ENCODE assay signal across 29 cellular contexts in genomic region chr4:6229671-6230501, GRCh38. TPM values are rescaled to one million over a fixed set of nuclear protein-coding genes. Genes with fewer than 3 reads are reported as not detected.
DNase-seq lines count a peak whose midpoint lies in the region; ATAC-seq, FAIRE-seq and TF ChIP-seq lines count a peak whose summit lies in the region.
"Had no signal": no experiment of that assay in that cellular context is flagged by ENCODE, and none has a peak within 500 bp of the region (broad histone marks: within the 10 kb centered on the region; RNA-seq: fewer than 3 reads in every experiment).

No MANE protein-coding gene starts in this region.

- TF ChIP-seq CTCF in coronary artery (IDR thresholded peaks at IDR 0.05) (no peak), osteocyte (IDR thresholded peaks at IDR 0.05) (no peak), spleen (IDR thresholded peaks at IDR 0.05 in 8 of 11, conservative IDR thresholded peaks at IDR 0.05 in 3 of 11) (no peak)

- intact Hi-C loops in spleen (cut with DNase I; ENCODE audit: low total_unique reads) = no loop called here

- H3K4me3 Mint-ChIP-seq in osteocyte (ENCODE audit: unreplicated experiment) (no peak overlapping the region), T-cell (no peak overlapping the region)
- H3K4me3 Mint-ChIP-seq: CD8-positive, alpha-beta T cell; HFFc6 had no signal

- DNase-seq in D341Med (ENCODE audit: low spot score) (peak; percentile 14), coronary artery (ENCODE audit: low spot score) (peak; percentile 60), osteocyte (ENCODE audit: extremely low spot score, unreplicated experiment) (peak; percentile 59), T-cell (no peak), urothelium cell line (ENCODE audit: low spot score) (no peak), spleen (no peak), NCI-H1048 (lab: John Stamatoyannopoulos, UW) (no peak)
- DNase-seq: AML-193; Caco-2; CD8-positive, alpha-beta T cell; DMS 273 treated with DMSO at 0.1 percent for 48 hours; DND-41; HFFc6; KBM-7; NCI-H1417 treated with DMSO at 0.1 percent for 48 hours; NCI-H1694 treated with DMSO at 0.1 percent for 48 hours; NCI-H2081; NCI-H2227 treated with DMSO at 0.1 percent for 48 hours; NCI-H526 treated with DMSO at 0.1 percent for 48 hours; RPMI8226 had no signal

- H3K27ac Mint-ChIP-seq in osteocyte (ENCODE audit: unreplicated experiment) (no peak overlapping the region), T-cell (no peak overlapping the region)
- H3K27ac Mint-ChIP-seq: CD8-positive, alpha-beta T cell; HFFc6 had no signal

- peaks cover 4% of the 10 kb centered on the region for H3K27me3 Mint-ChIP-seq in osteocyte (ENCODE audit: unreplicated experiment)
- peaks cover under 1 to 23% of the 10 kb centered on the region in 2 donors for H3K27me3 Mint-ChIP-seq in T-cell

- no peaks in the 10 kb centered on the region for H3K27me3 ChIP-seq in BLaER1
- H3K27me3 ChIP-seq in spleen (replicated peaks in 1 of 7) = peaks cover 0 to 48% (median 0%) of the 10 kb centered on the region in 7 donors

- H3K36me3 ChIP-seq in BLaER1 (no peaks in the 10 kb centered on the region), spleen (no peaks in the 10 kb centered on the region)

- H3K27ac ChIP-seq in BLaER1 (no peak overlapping the region), coronary artery (no peak overlapping the region), spleen (no peak overlapping the region)
- H3K27ac ChIP-seq: A549, C4-2B had no signal

- no peak overlapping the region for H3K9ac ChIP-seq in BLaER1

- peaks cover 80% of the 10 kb centered on the region for H3K4me1 ChIP-seq in BLaER1
- no peaks in the 10 kb centered on the region for H3K4me1 ChIP-seq in spleen
- H3K4me1 ChIP-seq: A549, Caco-2 had no signal

- FAIRE-seq in urothelium cell line (lab: Jason Lieb, UNC) = no peak
- FAIRE-seq: A549, GM19239, H54 had no signal

- no peak overlapping the region for H3K4me3 ChIP-seq in BLaER1
- H3K4me3 ChIP-seq in coronary artery = no peak overlapping the region
- H3K4me3 ChIP-seq in spleen = no peak overlapping the region
- H3K4me3 ChIP-seq: A549 had no signal

- H3K9me3 ChIP-seq in BLaER1 (no peaks in the 10 kb centered on the region), spleen (no peaks in the 10 kb centered on the region)
- H3K9me3 ChIP-seq: A549, Caco-2 had no signal

- peak overlapping the region; percentile 78 for H3K4me2 ChIP-seq in BLaER1
- H3K4me2 ChIP-seq: A549 had no signal

- no peak for TF ChIP-seq POLR2A in spleen (IDR thresholded peaks at IDR 0.05)

- POLR2A ChIA-PET in T-cell (lab: Charles Lee) = no interaction called here

- H4K20me1 ChIP-seq in BLaER1 = no peaks in the 10 kb centered on the region

- no peak for ATAC-seq in T-cell (replicated peaks in 1 of 4)
- ATAC-seq: A549; CD8-positive, alpha-beta T cell had no signal

- H3K4me1 Mint-ChIP-seq in osteocyte (ENCODE audit: unreplicated experiment) (no peaks in the 10 kb centered on the region), T-cell (no peaks in the 10 kb centered on the region)

- H3K9me3 Mint-ChIP-seq in osteocyte (ENCODE audit: unreplicated experiment) = no peaks in the 10 kb centered on the region
- H3K9me3 Mint-ChIP-seq in T-cell = no peaks in the 10 kb centered on the region
- H3K9me3 Mint-ChIP-seq: CD8-positive, alpha-beta T cell; HFFc6 had no signal

- no peaks in the 10 kb centered on the region for H3K36me3 Mint-ChIP-seq in osteocyte (ENCODE audit: unreplicated experiment)
- no peaks in the 10 kb centered on the region for H3K36me3 Mint-ChIP-seq in T-cell
- H3K36me3 Mint-ChIP-seq: CD8-positive, alpha-beta T cell had no signal

- WGBS in spleen, 5 donors = 71 to 87% (median 74%) methylated on average over 12 to 18 of the region's 18 CpGs

- CTCF ChIA-PET in T-cell (lab: Charles Lee) = no interaction called here

RNA-seq across cellular contexts. Expression of gene JAKMIP1, which starts 29.5 kb away (rescaled TPM):
- not detected in 2 replicates for total RNA-seq in osteocyte
- total RNA-seq in T-cell = 10 to 100 TPM in 1 of 5 donors, 1 to 10 TPM in 4; 3.5 to 14.0 (median 6.1) TPM
- total RNA-seq in spleen = 1 to 10 TPM; 1.5 to 8.7 (median 3.4) TPM
- polyA plus RNA-seq in spleen = 1 to 10 TPM in 1 of 3 donors, under 1 TPM in 2; 0.37 to 1.2 (median 0.77) TPM
- total RNA-seq: Caco-2, HFFc6, HT1080, LHCN-M2, MCF 10A, SK-MEL-5 had no signal
- polyA plus RNA-seq: A549 had no signal

RNA-seq across cellular contexts. Expression of gene WFS1, which starts 39.8 kb away (rescaled TPM):
- total RNA-seq in osteocyte = 29.2 and 33.7 TPM in 2 replicates
- total RNA-seq in T-cell = 1 to 10 TPM; 3.2 to 6.2 (median 5.1) TPM
- 10 to 100 TPM; 23.8 to 62.2 (median 54.8) TPM for total RNA-seq in spleen
- polyA plus RNA-seq in spleen = 10 to 100 TPM in 1 of 3 donors, 1 to 10 TPM in 2; 4.9 to 10.4 (median 8.0) TPM

Comparison
In these comparisons a context has a peak if more than half of its experiments do, and no peak if none do; other contexts are left out.
1. DNase-seq: peak in D341Med (single experiment), coronary artery (single experiment) and osteocyte (single experiment); none in T-cell (0 of 34), urothelium cell line (single experiment), spleen (single experiment) and NCI-H1048 (single experiment).